In the genomic region with DNA sequence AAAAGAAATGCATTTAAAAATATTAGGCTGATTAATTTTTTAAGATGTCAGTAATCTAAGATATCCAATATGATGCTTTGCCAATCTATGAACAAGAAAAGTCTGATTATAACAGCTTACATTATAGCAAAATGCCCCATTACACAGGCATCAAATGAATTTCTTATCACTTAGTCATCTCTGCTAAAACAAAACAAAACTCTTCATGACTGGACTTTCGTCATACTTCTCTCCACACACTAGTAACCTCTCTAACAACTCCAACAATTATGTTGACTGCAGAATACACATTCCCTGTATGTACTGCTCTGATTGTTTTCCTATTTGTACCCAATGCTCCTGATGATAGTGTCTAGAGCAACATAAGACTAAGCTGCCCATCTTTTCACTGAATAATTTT, we compare ENCODE assay signal across 19 cellular contexts. TPM values are rescaled to one million over a fixed set of nuclear protein-coding genes. Genes with fewer than 3 reads are reported as not detected.
A peak's percentile ranks its signal among the peaks of the same experiment; 100 is the strongest.
DNase-seq lines count a peak whose midpoint lies in the region; ATAC-seq and TF ChIP-seq lines count a peak whose summit lies in the region.
"Had no signal": no experiment of that assay in that cellular context is flagged by ENCODE, and none has a peak within 500 bp of the region (broad histone marks: within the 10 kb centered on the region; RNA-seq: fewer than 3 reads in every experiment).

No MANE protein-coding gene starts in this region.

- DNase-seq in Caki2 (ENCODE audit: low read depth) (peak; percentile 30), M059J (ENCODE audit: low read depth) (peak; percentile 51), cardiac fibroblast (ENCODE audit: low read depth in 2 of 2) (peak; percentile 20 to 26), kidney glomerular epithelial cell (lab: John Stamatoyannopoulos, UW) (peak; percentile 79), hepatic stellate cell (ENCODE audit: low spot score) (no peak), amniotic stem cell (lab: John Stamatoyannopoulos, UW) (no peak)
- no peak for DNase-seq in activated effector memory CD4-positive, alpha-beta T cell treated with Interleukin-2 at 50 U/mL for 16 hours
- DNase-seq: activated CD8-positive, alpha-beta memory T cell treated with anti-CD3 and anti-CD28 coated beads, Interleukin-2, amount 10 ng/mL, durations not matched to agents 7 days and 5 days; activated gamma-delta T cell; aorta; NCI-H1417 treated with DMSO at 0.1 percent for 48 hours; NCI-H2171; RPMI8226; stimulated activated CD4-positive, alpha-beta T cell treated with anti-CD3 and anti-CD28 coated beads, Interleukin-1b, Interleukin-23, amount 100 ng/mL, for 48 hours; stimulated activated naive CD8-positive, alpha-beta T cell treated with anti-CD3 and anti-CD28 coated beads, Interleukin-15, amount 100 ng/mL, for 72 hours; upper lobe of right lung had no signal

- ATAC-seq in HG03432 (IDR thresholded peaks at IDR 0.05; ENCODE audit: unreplicated experiment), result no peak
- ATAC-seq: activated CD8-positive, alpha-beta memory T cell treated with anti-CD3 and anti-CD28 coated beads, Interleukin-2, amount 10 ng/mL, durations not matched to agents 7 days and 5 days; K562; sciatic nerve; stimulated activated naive CD8-positive, alpha-beta T cell treated with anti-CD3 and anti-CD28 coated beads, Interleukin-15, amount 100 ng/mL, for 72 hours; upper lobe of right lung had no signal

- TF ChIP-seq CTCF in cardiac fibroblast (IDR thresholded peaks at IDR 0.05; ENCODE audit: low read depth, low read length), result no peak

- H3K4me3 ChIP-seq in cardiac fibroblast (replicated peaks in 1 of 2; ENCODE audit: low read depth in 2 of 2, low read length in 2 of 2), result no peak overlapping the region
- H3K4me3 ChIP-seq: K562, upper lobe of right lung had no signal

- in situ Hi-C loops in Caki2 (cut with HindIII; ENCODE audit: low pct_unique_long_range_greater_than_20kb, low sequenced_read_pairs), result no loop called here

RNA-seq across cellular contexts. Expression of a gene that starts 3.8 kb away (rescaled TPM):
- total RNA-seq in Caki2 (2014; rRNA removed; shearing (Covaris generic); ENCODE audit: low replicate concordance), result 8.8 and 10.5 TPM in 2 replicates
- total RNA-seq in M059J (2014; rRNA removed; shearing (Covaris generic)), result 34.0 and 85.4 TPM in 2 replicates

Comparison
In these comparisons a context has a peak if more than half of its experiments do, and no peak if none do; other contexts are left out.
1. DNase-seq: peak in Caki2 (single experiment), M059J (single experiment), cardiac fibroblast (2 of 2) and kidney glomerular epithelial cell (single experiment); none in hepatic stellate cell (single experiment), amniotic stem cell (single experiment) and activated effector memory CD4-positive, alpha-beta T cell treated with Interleukin-2 at 50 U/mL for 16 hours (single experiment).